In the genomic region with DNA sequence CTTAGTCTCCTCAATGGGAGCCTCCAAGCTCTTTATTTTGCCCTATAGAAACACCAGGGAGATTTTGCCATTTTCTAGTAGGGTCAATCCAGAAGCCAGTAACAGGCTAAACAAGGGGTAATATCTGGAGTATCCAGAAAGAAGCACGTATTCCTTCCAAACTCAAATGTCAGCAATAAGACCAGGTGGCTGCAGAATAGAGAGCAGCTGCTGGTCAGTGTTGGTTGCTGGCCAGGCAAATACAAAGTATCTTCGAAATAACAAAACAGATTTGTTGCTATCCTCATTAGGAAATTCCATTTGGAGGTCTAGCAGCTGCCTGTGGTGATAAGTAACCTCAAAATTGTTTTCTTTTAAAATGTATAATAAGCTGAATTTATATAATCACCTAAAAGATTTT, we compare ENCODE assay signal across 15 cellular contexts.
A peak's percentile ranks its signal among the peaks of the same experiment; 100 is the strongest.
DNase-seq lines count a peak whose midpoint lies in the region; ATAC-seq and TF ChIP-seq lines count a peak whose summit lies in the region.
"Had no signal": no experiment of that assay in that cellular context is flagged by ENCODE, and none has a peak within 500 bp of the region (broad histone marks: within the 10 kb centered on the region; RNA-seq: fewer than 3 reads in every experiment).

No MANE protein-coding gene starts in this region.

- H3K4me1 ChIP-seq in GM23338 (ENCODE audit: insufficient read depth) (peaks cover 7% of the 10 kb centered on the region; the same call in 1 of the 2 replicates), neural progenitor cell (no peaks in the 10 kb centered on the region), tibial nerve (no peaks in the 10 kb centered on the region)
- H3K4me1 ChIP-seq: A549, Caco-2 had no signal

- TF ChIP-seq POLR2A in tibial nerve (IDR thresholded peaks at IDR 0.05) = no peak

- H3K4me2 ChIP-seq in GM23338 (no peak overlapping the region), neural progenitor cell (no peak overlapping the region)
- H3K4me2 ChIP-seq: A549 had no signal

- H3K27me3 ChIP-seq in GM23338 (ENCODE audit: insufficient read depth) (no peaks in the 10 kb centered on the region), neural progenitor cell (no peaks in the 10 kb centered on the region), tibial nerve (no peaks in the 10 kb centered on the region)

- no peaks in the 10 kb centered on the region for H3K36me3 Mint-ChIP-seq in GM23338 (ENCODE audit: low read depth)
- no peaks in the 10 kb centered on the region for H3K36me3 Mint-ChIP-seq in neural progenitor cell

- H4K20me1 ChIP-seq in GM23338 (replicated peaks; ENCODE audit: insufficient read depth) = no peaks in the 10 kb centered on the region
- no peaks in the 10 kb centered on the region for H4K20me1 ChIP-seq in neural progenitor cell (ENCODE audit: low read depth)

- DNase-seq in A172 (ENCODE audit: low spot score) (peak; percentile 7), GM23338 (ENCODE audit: low spot score) (no peak), RPMI8226 (peak; percentile 3), neural progenitor cell (ENCODE audit: low spot score) (no peak), tibial nerve (ENCODE audit: low spot score in 2 of 2) (no peak)
- DNase-seq: AML-193; Caco-2; CD4-positive, alpha-beta T cell; DMS79 treated with DMSO at 0.1 percent for 48 hours; GF-D8; GM23248; HCEC 1CT had no signal

- H3K4me1 Mint-ChIP-seq in GM23338 = peaks cover 3% of the 10 kb centered on the region; the same call in 1 of the 3 replicates
- H3K4me1 Mint-ChIP-seq in neural progenitor cell = no peaks in the 10 kb centered on the region

- H3K27me3 Mint-ChIP-seq in GM23338 (ENCODE audit: insufficient read depth, low read depth, poor library complexity) (no peaks in the 10 kb centered on the region), neural progenitor cell (ENCODE audit: insufficient read depth, low read depth) (no peaks in the 10 kb centered on the region)
- H3K27me3 Mint-ChIP-seq: CD4-positive, alpha-beta T cell had no signal

- H3F3A ChIP-seq in GM23338 (replicated peaks; ENCODE audit: low read depth) = no peaks in the 10 kb centered on the region
- no peaks in the 10 kb centered on the region for H3F3A ChIP-seq in neural progenitor cell (ENCODE audit: low read depth)

- no peak overlapping the region for H3K27ac Mint-ChIP-seq in GM23338
- no peak overlapping the region for H3K27ac Mint-ChIP-seq in neural progenitor cell
- H3K27ac Mint-ChIP-seq: CD4-positive, alpha-beta T cell had no signal

- no peak for ATAC-seq in GM23338
- ATAC-seq in GM19328 (IDR thresholded peaks at IDR 0.05; ENCODE audit: unreplicated experiment) = no peak
- ATAC-seq: A549 had no signal

- WGBS in tibial nerve, 2 donors = 59 to 63% methylated on average over 2 of the region's 2 CpGs

- H3K79me2 ChIP-seq in GM23338 (replicated peaks; ENCODE audit: insufficient read depth) (no peaks in the 10 kb centered on the region), neural progenitor cell (ENCODE audit: low read depth) (no peaks in the 10 kb centered on the region)

- peaks cover 9% of the 10 kb centered on the region for H3K9me3 ChIP-seq in neural progenitor cell (ENCODE audit: low read depth)
- no peaks in the 10 kb centered on the region for H3K9me3 ChIP-seq in tibial nerve
- H3K9me3 ChIP-seq: A549, Caco-2 had no signal

- H3K27ac ChIP-seq in GM23338 (ENCODE audit: low read depth) (no peak overlapping the region), neural progenitor cell (no peak overlapping the region), tibial nerve (no peak overlapping the region)
- H3K27ac ChIP-seq: A549, C4-2B, GM23248 had no signal

- no peaks in the 10 kb centered on the region for H3K9me2 ChIP-seq in GM23338 (ENCODE audit: insufficient read depth)

- no peak overlapping the region for H3K4me3 Mint-ChIP-seq in GM23338
- H3K4me3 Mint-ChIP-seq in neural progenitor cell = no peak overlapping the region
- H3K4me3 Mint-ChIP-seq: CD4-positive, alpha-beta T cell had no signal

- peaks cover 5% of the 10 kb centered on the region; the same call in 1 of the 2 replicates for H3K36me3 ChIP-seq in GM23338 (ENCODE audit: insufficient read depth)
- H3K36me3 ChIP-seq in neural progenitor cell = peaks cover 3% of the 10 kb centered on the region
- H3K36me3 ChIP-seq in tibial nerve = no peaks in the 10 kb centered on the region

- peak overlapping the region; percentile 68 for H2AFZ ChIP-seq in GM23338
- peak overlapping the region; percentile 18 for H2AFZ ChIP-seq in neural progenitor cell (replicated peaks)
- H2AFZ ChIP-seq: GM23248 had no signal

- no peak for TF ChIP-seq CTCF in GM23338 (conservative IDR thresholded peaks at IDR 0.05; ENCODE audit: low read depth in 2 of 2)
- TF ChIP-seq CTCF in neural progenitor cell (IDR thresholded peaks at IDR 0.05) = no peak
- no peak for TF ChIP-seq CTCF in tibial nerve (IDR thresholded peaks at IDR 0.05)

- H3K9me3 Mint-ChIP-seq in GM23338 (peaks cover 2% of the 10 kb centered on the region; the same call in 1 of the 3 replicates), neural progenitor cell (no peaks in the 10 kb centered on the region)
- H3K9me3 Mint-ChIP-seq: CD4-positive, alpha-beta T cell had no signal

- H3K9ac ChIP-seq in neural progenitor cell = no peak overlapping the region
- H3K9ac ChIP-seq: GM23248 had no signal

- no peak for TF ChIP-seq EP300 in tibial nerve (IDR thresholded peaks at IDR 0.05)

- H3K4me3 ChIP-seq in GM23338 (no peak overlapping the region), neural progenitor cell (no peak overlapping the region), tibial nerve (no peak overlapping the region)
- H3K4me3 ChIP-seq: A549, GM23248 had no signal

TF ChIP-seq in GM23338, 12 proteins besides CTCF, POLR2A, EP300 and RAD21 (continues in another document):
- TF ChIP-seq EZH2 (IDR thresholded peaks at IDR 0.05; ENCODE audit: low read depth, unreplicated experiment) (no peak), ZNF331 (CRISPR knock-in tag; IDR thresholded peaks at IDR 0.05; ENCODE audit: low read depth) (no peak), REST (IDR thresholded peaks at IDR 0.05; ENCODE audit: unreplicated experiment) (no peak), JUNB (IDR thresholded peaks at IDR 0.05; ENCODE audit: unreplicated experiment) (no peak), EZH2phosphoT487 (IDR thresholded peaks at IDR 0.05; ENCODE audit: unreplicated experiment) (no peak)

Comparison
In these comparisons a context has a peak if more than half of its experiments do, and no peak if none do; other contexts are left out.
1. DNase-seq: peak in A172 (single experiment) and RPMI8226 (single experiment); none in GM23338 (single experiment), neural progenitor cell (single experiment) and tibial nerve (0 of 2).